ENCODE assay signal across 19 cellular contexts in the genomic region with DNA sequence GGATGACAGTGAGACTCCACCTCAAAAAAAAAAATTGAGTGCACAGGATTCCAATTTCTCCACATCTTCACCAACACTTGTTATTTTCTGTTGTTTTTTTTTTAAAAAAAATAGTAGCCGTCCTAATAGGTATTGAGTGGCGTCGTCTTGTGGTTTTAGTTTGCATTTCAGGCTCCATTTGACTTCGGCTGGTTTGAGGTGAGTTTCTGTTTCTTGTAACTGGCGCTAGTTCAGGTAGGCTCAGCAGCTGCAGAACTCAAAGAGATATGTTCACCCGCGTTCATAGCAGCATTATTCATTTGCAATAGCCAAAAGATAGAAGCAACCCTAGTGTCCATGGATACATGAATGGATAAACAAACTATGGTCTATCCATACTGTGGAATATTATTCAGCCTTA. TPM values are rescaled to one million over a fixed set of nuclear protein-coding genes. Genes with fewer than 3 reads are reported as not detected.
DNase-seq lines count a peak whose midpoint lies in the region; ATAC-seq, FAIRE-seq and TF ChIP-seq lines count a peak whose summit lies in the region.
"Had no signal": no experiment of that assay in that cellular context is flagged by ENCODE, and none has a peak within 500 bp of the region (broad histone marks: within the 10 kb centered on the region; RNA-seq: fewer than 3 reads in every experiment).

No MANE protein-coding gene starts in this region.

- H3K27ac ChIP-seq in osteoblast (ENCODE audit: low read depth, low read length), result no peak overlapping the region
- H3K27ac ChIP-seq: cardiac muscle cell had no signal

- peaks cover 26% of the 10 kb centered on the region for H3K27me3 ChIP-seq in osteoblast (ENCODE audit: insufficient read depth, low read length)
- H3K27me3 ChIP-seq: cardiac muscle cell, MG63, transverse colon had no signal

- H3K4me2 ChIP-seq in osteoblast (ENCODE audit: insufficient read depth, low read length), result no peak overlapping the region

- H4K20me1 ChIP-seq in osteoblast (ENCODE audit: insufficient read depth, low read length), result no peaks in the 10 kb centered on the region

- ATAC-seq in GM21529 (IDR thresholded peaks at IDR 0.05; ENCODE audit: unreplicated experiment), result peak; percentile 58
- peak; percentile 53 for ATAC-seq in HG03521 (IDR thresholded peaks at IDR 0.05; ENCODE audit: unreplicated experiment)
- ATAC-seq: WTC11 had no signal

- no peaks in the 10 kb centered on the region for H3K4me1 ChIP-seq in osteoblast (ENCODE audit: insufficient read depth, low read length)

- H3K4me3 ChIP-seq in osteoblast (ENCODE audit: insufficient read depth, low read length), result no peak overlapping the region
- H3K4me3 ChIP-seq: cardiac muscle cell, MG63, transverse colon had no signal

- H3K27ac Mint-ChIP-seq in activated T-cell treated with anti-CD3 and anti-CD28 coated beads, Interleukin-2, amount 50 U/mL, for 24 hours, result peak overlapping the region; percentile 48
- H3K27ac Mint-ChIP-seq: progenitor cell of endocrine pancreas, WTC11 had no signal

- H3K4me1 Mint-ChIP-seq in activated T-cell treated with anti-CD3 and anti-CD28 coated beads, Interleukin-2, amount 50 U/mL, for 24 hours (ENCODE audit: low read depth), result peaks cover 35% of the 10 kb centered on the region

- H3K9me3 ChIP-seq in osteoblast (ENCODE audit: low read depth, low read length), result no peaks in the 10 kb centered on the region
- H3K9me3 ChIP-seq: MG63, transverse colon had no signal

- H2AFZ ChIP-seq in osteoblast (ENCODE audit: low read length), result no peak overlapping the region

- no peak for FAIRE-seq in frontal cortex (lab: Jason Lieb, UNC)

- no peak for DNase-seq in activated T-cell treated with anti-CD3 and anti-CD28 coated beads, Interleukin-2, amount 50 U/mL, for 24 hours
- DNase-seq in activated T-cell treated with anti-CD3 and anti-CD28 coated beads, Interleukin-2, amount 50 U/mL, for 1 hour, result no peak
- DNase-seq in osteoblast (ENCODE audit: insufficient read length, low spot score, missing footprints) (peak; percentile 3), frontal cortex (ENCODE audit: low spot score in 2 of 2) (no peak), COR-L47 (lab: John Stamatoyannopoulos, UW) (no peak), iPS-NIHi7 (ENCODE audit: extremely low spot score) (no peak)
- DNase-seq: activated effector memory CD4-positive, alpha-beta T cell treated with Interleukin-2 at 50 U/mL for 16 hours; DMS153; islet precursor cell; MG63; stimulated activated CD8-positive, alpha-beta memory T cell treated with anti-CD3 and anti-CD28 coated beads, Interleukin-4, amount 100 ng/mL, for 48 hours had no signal

- H3K9me3 Mint-ChIP-seq in activated T-cell treated with anti-CD3 and anti-CD28 coated beads, Interleukin-2, amount 50 U/mL, for 24 hours, result no peaks in the 10 kb centered on the region
- H3K9me3 Mint-ChIP-seq: WTC11 had no signal

- no peak for TF ChIP-seq CTCF in osteoblast (IDR thresholded peaks at IDR 0.05; ENCODE audit: extremely low read depth, low read depth, low read length)

- H3K79me2 ChIP-seq in osteoblast (ENCODE audit: insufficient read depth, low read length), result no peaks in the 10 kb centered on the region

- no peaks in the 10 kb centered on the region for H3K36me3 Mint-ChIP-seq in activated T-cell treated with anti-CD3 and anti-CD28 coated beads, Interleukin-2, amount 50 U/mL, for 24 hours (ENCODE audit: low read depth)
- H3K36me3 Mint-ChIP-seq: WTC11 had no signal

- no peaks in the 10 kb centered on the region for H3K36me3 ChIP-seq in osteoblast (ENCODE audit: insufficient read depth, low read length)
- H3K36me3 ChIP-seq: cardiac muscle cell, MG63, transverse colon had no signal

- H3K27me3 Mint-ChIP-seq in activated T-cell treated with anti-CD3 and anti-CD28 coated beads, Interleukin-2, amount 50 U/mL, for 24 hours, result no peaks in the 10 kb centered on the region

- H3K4me3 Mint-ChIP-seq in activated T-cell treated with anti-CD3 and anti-CD28 coated beads, Interleukin-2, amount 50 U/mL, for 24 hours, result no peak overlapping the region
- H3K4me3 Mint-ChIP-seq: WTC11 had no signal

RNA-seq across cellular contexts. Expression of a gene that starts 44.7 kb away (rescaled TPM):
- not detected in 2 replicates for total RNA-seq in osteoblast
- total RNA-seq in frontal cortex, result not detected
- total RNA-seq: glomerular endothelial cell, mucosa of gallbladder, progenitor cell of endocrine pancreas, transverse colon had no signal
